In the genomic region with DNA sequence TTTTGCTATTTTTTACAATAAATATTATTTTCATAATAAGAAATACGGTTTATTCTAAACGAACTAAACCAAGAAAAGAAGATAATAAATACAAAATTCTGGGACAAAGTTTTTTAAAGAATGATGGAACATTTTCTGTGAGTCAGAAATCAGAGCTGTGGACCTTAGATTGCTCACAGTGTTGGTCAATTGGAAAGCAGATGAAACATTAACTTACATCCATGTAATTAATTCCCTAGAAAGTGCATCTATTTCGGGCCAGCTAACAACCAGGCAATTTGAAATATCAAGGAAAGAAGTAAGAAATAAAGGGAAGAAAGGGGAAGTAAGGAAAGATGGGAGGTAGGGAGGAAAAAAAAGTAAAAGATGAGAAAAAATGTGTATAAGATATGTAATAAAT, we compare ENCODE assay signal across 9 cellular contexts.
"Had no signal": no experiment of that assay in that cellular context is flagged by ENCODE, and none has a peak within 500 bp of the region (broad histone marks: within the 10 kb centered on the region; RNA-seq: fewer than 3 reads in every experiment).

No MANE protein-coding gene starts in this region.

- H3K9ac ChIP-seq: GM23248 had no signal

- ATAC-seq: HCT116, K562 had no signal

- H3K27ac ChIP-seq: GM23248 had no signal

- H3K4me1 ChIP-seq: HAP-1 had no signal

- H3K9me3 ChIP-seq: HAP-1 had no signal

- H3K4me3 ChIP-seq: GM23248, HAP-1, K562 had no signal

- FAIRE-seq: HTR-8/SVneo, K562 had no signal

- H3K36me3 ChIP-seq: HAP-1 had no signal

- DNase-seq: GM23248, GOT3, H7, HFFc6, IMR-90 had no signal
